In the genomic region with DNA sequence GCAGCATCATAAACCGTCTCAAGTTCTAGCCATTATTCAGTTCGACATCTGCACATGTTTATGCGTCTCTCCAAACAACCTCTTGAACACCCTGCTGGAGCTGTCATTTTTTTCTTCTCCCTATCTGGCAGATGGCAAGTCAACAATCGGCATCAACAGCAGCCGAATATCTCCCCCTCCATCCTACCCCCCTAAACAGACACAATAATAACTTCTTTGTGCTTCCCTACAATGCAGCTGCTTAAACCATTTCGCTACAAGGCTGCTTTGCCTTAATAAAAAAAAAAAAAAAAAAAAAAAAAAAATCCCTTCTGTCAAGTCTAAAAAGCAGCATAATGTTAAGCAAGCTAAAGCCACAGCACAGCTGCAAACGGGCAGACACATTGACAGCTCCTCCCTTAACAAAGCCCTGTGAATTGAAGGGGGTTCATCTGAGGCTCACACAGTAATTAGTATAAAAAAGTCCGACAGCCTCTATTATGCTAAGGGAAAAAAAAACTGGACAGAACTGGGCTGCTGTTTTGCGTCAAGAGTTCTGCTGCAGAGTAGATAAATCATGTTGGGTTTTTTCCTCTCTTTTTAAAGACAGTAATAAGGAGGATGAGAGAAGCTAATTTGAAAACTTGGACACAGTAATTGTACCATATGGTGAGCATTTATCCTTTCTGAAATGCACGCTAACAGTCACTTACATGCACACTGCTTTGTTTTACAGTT, we compare ENCODE assay signal across 8 cellular contexts.
DNase-seq lines count a peak whose midpoint lies in the region; ATAC-seq and TF ChIP-seq lines count a peak whose summit lies in the region.

No MANE protein-coding gene starts in this region.

- H3K4me3 ChIP-seq in astrocyte of the spinal cord (ENCODE audit: low read depth, low read length) (no peak overlapping the region), muscle layer of duodenum (ENCODE audit: low read depth in 1 of 2, low read length in 2 of 2) (peak overlapping the region; percentile 12 to 38)

- peaks cover 14% of the 10 kb centered on the region for H3K4me1 Mint-ChIP-seq in activated T-helper 17 cell treated with anti-CD3 and anti-CD28 coated beads, Interleukin-2, amount 50 U/mL, for 72 hours

- no peaks in the 10 kb centered on the region for H3K9me3 ChIP-seq in muscle layer of duodenum (ENCODE audit: control insufficient read depth in 1 of 2, low read length in 2 of 2)

- H3K27me3 ChIP-seq in muscle layer of duodenum (ENCODE audit: low read depth, low read length) = no peaks in the 10 kb centered on the region

- H3K27ac Mint-ChIP-seq in activated T-helper 17 cell treated with anti-CD3 and anti-CD28 coated beads, Interleukin-2, amount 50 U/mL, for 72 hours = no peak overlapping the region

- no peaks in the 10 kb centered on the region for H3K9me3 Mint-ChIP-seq in activated T-helper 17 cell treated with anti-CD3 and anti-CD28 coated beads, Interleukin-2, amount 50 U/mL, for 72 hours

- in situ Hi-C loops in astrocyte of the spinal cord (cut with HindIII; ENCODE audit: low sequenced_read_pairs) = no loop called here

- TF ChIP-seq CTCF in astrocyte of the spinal cord (IDR thresholded peaks at IDR 0.05; ENCODE audit: low read depth, low read length) = no peak

- ATAC-seq in GM18870 (IDR thresholded peaks at IDR 0.05; ENCODE audit: unreplicated experiment) (no peak), GM18861 (IDR thresholded peaks at IDR 0.05; ENCODE audit: unreplicated experiment) (no peak)
- ATAC-seq in activated T-helper 17 cell treated with anti-CD3 and anti-CD28 coated beads, Interleukin-2, amount 50 U/mL, for 72 hours (replicated peaks) = no peak

- no peak overlapping the region for H3K4me3 Mint-ChIP-seq in activated T-helper 17 cell treated with anti-CD3 and anti-CD28 coated beads, Interleukin-2, amount 50 U/mL, for 72 hours

- DNase-seq in COLO668 (lab: John Stamatoyannopoulos, UW; ENCODE audit: unreplicated experiment) = peak; percentile 74
- peak; percentile 68 for DNase-seq in NCI-H2081 treated with DMSO at 0.1 percent for 48 hours (lab: John Stamatoyannopoulos, UW)
- peak; percentile 50 for DNase-seq in astrocyte of the spinal cord (ENCODE audit: low read depth, low spot score)
- no peak for DNase-seq in stimulated activated naive CD4-positive, alpha-beta T cell treated with Interleukin-2 at 50 U/mL for 16 hours (lab: John Stamatoyannopoulos, UW)

- no peaks in the 10 kb centered on the region for H3K36me3 Mint-ChIP-seq in activated T-helper 17 cell treated with anti-CD3 and anti-CD28 coated beads, Interleukin-2, amount 50 U/mL, for 72 hours (ENCODE audit: low read depth)

- no peaks in the 10 kb centered on the region for H3K36me3 ChIP-seq in muscle layer of duodenum (ENCODE audit: control insufficient read depth in 1 of 2, insufficient read depth in 2 of 2, low read length in 2 of 2)

- peaks cover 0 to 40% of the 10 kb centered on the region in 2 donors for H3K4me1 ChIP-seq in muscle layer of duodenum (ENCODE audit: control insufficient read depth in 1 of 2, insufficient read depth in 2 of 2, low read length in 2 of 2)

- H3K27me3 Mint-ChIP-seq in activated T-helper 17 cell treated with anti-CD3 and anti-CD28 coated beads, Interleukin-2, amount 50 U/mL, for 72 hours = no peaks in the 10 kb centered on the region

- no peak overlapping the region for H3K27ac ChIP-seq in muscle layer of duodenum (ENCODE audit: low read length)
